ENCODE assay signal across 23 cellular contexts in genomic region chr1:65953170-65953569, GRCh38.
DNase-seq lines count a peak whose midpoint lies in the region; ATAC-seq, FAIRE-seq and TF ChIP-seq lines count a peak whose summit lies in the region.
"Had no signal": no experiment of that assay in that cellular context is flagged by ENCODE, and none has a peak within 500 bp of the region (broad histone marks: within the 10 kb centered on the region; RNA-seq: fewer than 3 reads in every experiment).

No MANE protein-coding gene starts in this region.

- H3K4me3 Mint-ChIP-seq in activated T-cell treated with anti-CD3 and anti-CD28 coated beads, Interleukin-2, amount 50 U/mL, for 72 hours: no peak overlapping the region
- H3K4me3 Mint-ChIP-seq in stimulated activated effector memory CD8-positive, alpha-beta T cell treated with anti-CD3 and anti-CD28 coated beads, Interleukin-12 subunit alpha, Interleukin-12 subunit beta, amount 100 ng/mL, for 72 hours: no peak overlapping the region
- no peak overlapping the region for H3K4me3 Mint-ChIP-seq in effector memory CD8-positive, alpha-beta T cell
- H3K4me3 Mint-ChIP-seq: B cell, CD14-positive monocyte had no signal

- H3K27ac Mint-ChIP-seq in activated T-cell treated with anti-CD3 and anti-CD28 coated beads, Interleukin-2, amount 50 U/mL, for 72 hours: peak overlapping the region; percentile 58
- peak overlapping the region; percentile 38 for H3K27ac Mint-ChIP-seq in stimulated activated effector memory CD8-positive, alpha-beta T cell treated with anti-CD3 and anti-CD28 coated beads, Interleukin-12 subunit alpha, Interleukin-12 subunit beta, amount 100 ng/mL, for 72 hours
- no peak overlapping the region for H3K27ac Mint-ChIP-seq in effector memory CD8-positive, alpha-beta T cell
- H3K27ac Mint-ChIP-seq: B cell, CD14-positive monocyte had no signal

- no peaks in the 10 kb centered on the region for H3K36me3 ChIP-seq in heart right ventricle

- TF ChIP-seq CTCF in fibroblast of the aortic adventitia (IDR thresholded peaks at IDR 0.05; ENCODE audit: insufficient read depth, low read length) (no peak), heart right ventricle (IDR thresholded peaks at IDR 0.05) (no peak)

- H3K27me3 Mint-ChIP-seq in activated T-cell treated with anti-CD3 and anti-CD28 coated beads, Interleukin-2, amount 50 U/mL, for 72 hours (ENCODE audit: low read depth): peaks cover 14% of the 10 kb centered on the region
- peaks cover 0 to 23% of the 10 kb centered on the region in 2 donors for H3K27me3 Mint-ChIP-seq in effector memory CD8-positive, alpha-beta T cell

- DNase-seq in activated T-cell treated with anti-CD3 and anti-CD28 coated beads, Interleukin-2, amount 50 U/mL, for 72 hours: no peak
- DNase-seq in activated T-cell treated with anti-CD3 and anti-CD28 coated beads for 4 hours (no peak), amniotic epithelial cell (ENCODE audit: low read depth) (peak; percentile 20), fibroblast of the aortic adventitia (ENCODE audit: low read depth) (peak; percentile 19), heart right ventricle (no peak), GM19239 (ENCODE audit: insufficient read length, low spot score) (no peak)
- no peak for DNase-seq in stimulated activated effector memory CD8-positive, alpha-beta T cell treated with anti-CD3 and anti-CD28 coated beads, Interleukin-12 subunit alpha, Interleukin-12 subunit beta, amount 100 ng/mL, for 72 hours (ENCODE audit: low spot score in 2 of 2)
- DNase-seq in effector memory CD8-positive, alpha-beta T cell: no peak
- DNase-seq: GF-D8; MM.1S; NCI-H1092; NCI-H1436; NCI-H187 treated with DMSO at 0.1 percent for 48 hours; NK-92 treated with Interleukin-12 subunit alpha and Interleukin-12 subunit beta, amount 100 ng/mL, for 24 hours; SHP77 treated with DMSO at 0.1 percent for 48 hours had no signal

- peaks cover 16% of the 10 kb centered on the region for H3K4me1 Mint-ChIP-seq in activated T-cell treated with anti-CD3 and anti-CD28 coated beads, Interleukin-2, amount 50 U/mL, for 72 hours (ENCODE audit: low read depth)
- H3K4me1 Mint-ChIP-seq in stimulated activated effector memory CD8-positive, alpha-beta T cell treated with anti-CD3 and anti-CD28 coated beads, Interleukin-12 subunit alpha, Interleukin-12 subunit beta, amount 100 ng/mL, for 72 hours: no peaks in the 10 kb centered on the region
- H3K4me1 Mint-ChIP-seq in effector memory CD8-positive, alpha-beta T cell (ENCODE audit: low read depth in 2 of 2): no peaks in the 10 kb centered on the region
- H3K4me1 Mint-ChIP-seq: B cell, CD14-positive monocyte had no signal

- intact Hi-C loops in heart right ventricle (cut with DNase I): loop anchor here in 1 of 10 donors (10.0 kb wide), 1 partner anchor 772 kb away; no protein-coding TSS in a partner anchor

- H3K9me3 ChIP-seq in heart right ventricle: no peaks in the 10 kb centered on the region

- peaks cover 0 to 8% (median 0%) of the 10 kb centered on the region in 9 donors for H3K4me1 ChIP-seq in heart right ventricle

- no peaks in the 10 kb centered on the region for H3K9me3 Mint-ChIP-seq in activated T-cell treated with anti-CD3 and anti-CD28 coated beads, Interleukin-2, amount 50 U/mL, for 72 hours
- H3K9me3 Mint-ChIP-seq in stimulated activated effector memory CD8-positive, alpha-beta T cell treated with anti-CD3 and anti-CD28 coated beads, Interleukin-12 subunit alpha, Interleukin-12 subunit beta, amount 100 ng/mL, for 72 hours: no peaks in the 10 kb centered on the region
- H3K9me3 Mint-ChIP-seq in effector memory CD8-positive, alpha-beta T cell: no peaks in the 10 kb centered on the region
- H3K9me3 Mint-ChIP-seq: CD14-positive monocyte had no signal

- no peak for FAIRE-seq in GM19239 (lab: Jason Lieb, UNC)
- FAIRE-seq: A204.1, H54, HepG2 had no signal

- H3K27ac ChIP-seq in heart right ventricle: no peak overlapping the region
- H3K27ac ChIP-seq: HL-60, RWPE1 had no signal

- no peaks in the 10 kb centered on the region for H3K27me3 ChIP-seq in heart right ventricle

- ATAC-seq in activated T-cell treated with anti-CD3 and anti-CD28 coated beads, Interleukin-2, amount 50 U/mL, for 72 hours (replicated peaks in 1 of 2): peak; percentile 25 to 38
- peak; percentile 37 for ATAC-seq in stimulated activated effector memory CD8-positive, alpha-beta T cell treated with anti-CD3 and anti-CD28 coated beads, Interleukin-12 subunit alpha, Interleukin-12 subunit beta, amount 100 ng/mL, for 72 hours
- ATAC-seq in heart right ventricle: no peak
- ATAC-seq in effector memory CD8-positive, alpha-beta T cell (replicated peaks): no peak
- ATAC-seq: HepG2, K562 had no signal

- no peaks in the 10 kb centered on the region for H3K36me3 Mint-ChIP-seq in activated T-cell treated with anti-CD3 and anti-CD28 coated beads, Interleukin-2, amount 50 U/mL, for 72 hours (ENCODE audit: insufficient read depth in 2 of 2)
- no peaks in the 10 kb centered on the region for H3K36me3 Mint-ChIP-seq in stimulated activated effector memory CD8-positive, alpha-beta T cell treated with anti-CD3 and anti-CD28 coated beads, Interleukin-12 subunit alpha, Interleukin-12 subunit beta, amount 100 ng/mL, for 72 hours
- H3K36me3 Mint-ChIP-seq in effector memory CD8-positive, alpha-beta T cell (ENCODE audit: insufficient read depth): no peaks in the 10 kb centered on the region
- H3K36me3 Mint-ChIP-seq: CD14-positive monocyte had no signal

- H3K4me3 ChIP-seq in fibroblast of the aortic adventitia (ENCODE audit: low read depth, low read length): no peak overlapping the region
- no peak overlapping the region for H3K4me3 ChIP-seq in heart right ventricle
- H3K4me3 ChIP-seq: K562 had no signal

- 36 to 57% methylated on average over 1 of the region's 1 CpG for WGBS in heart right ventricle, 2 donors

Comparison
In these comparisons a context has a peak if more than half of its experiments do, and no peak if none do; other contexts are left out.
1. ATAC-seq: peak in activated T-cell treated with anti-CD3 and anti-CD28 coated beads, Interleukin-2, amount 50 U/mL, for 72 hours (2 of 2) and stimulated activated effector memory CD8-positive, alpha-beta T cell treated with anti-CD3 and anti-CD28 coated beads, Interleukin-12 subunit alpha, Interleukin-12 subunit beta, amount 100 ng/mL, for 72 hours (single experiment); none in heart right ventricle (0 of 8) and effector memory CD8-positive, alpha-beta T cell (single experiment).
2. DNase-seq: peak in amniotic epithelial cell (single experiment) and fibroblast of the aortic adventitia (single experiment); none in activated T-cell treated with anti-CD3 and anti-CD28 coated beads, Interleukin-2, amount 50 U/mL, for 72 hours (0 of 2), activated T-cell treated with anti-CD3 and anti-CD28 coated beads for 4 hours (single experiment), stimulated activated effector memory CD8-positive, alpha-beta T cell treated with anti-CD3 and anti-CD28 coated beads, Interleukin-12 subunit alpha, Interleukin-12 subunit beta, amount 100 ng/mL, for 72 hours (0 of 2), heart right ventricle (0 of 2), effector memory CD8-positive, alpha-beta T cell (0 of 3) and GM19239 (single experiment).
3. H3K27ac Mint-ChIP-seq: peak in activated T-cell treated with anti-CD3 and anti-CD28 coated beads, Interleukin-2, amount 50 U/mL, for 72 hours (single experiment) and stimulated activated effector memory CD8-positive, alpha-beta T cell treated with anti-CD3 and anti-CD28 coated beads, Interleukin-12 subunit alpha, Interleukin-12 subunit beta, amount 100 ng/mL, for 72 hours (single experiment); none in effector memory CD8-positive, alpha-beta T cell (0 of 2).